Comparison of ENCODE assay signal across 9 cellular contexts in the genomic region with DNA sequence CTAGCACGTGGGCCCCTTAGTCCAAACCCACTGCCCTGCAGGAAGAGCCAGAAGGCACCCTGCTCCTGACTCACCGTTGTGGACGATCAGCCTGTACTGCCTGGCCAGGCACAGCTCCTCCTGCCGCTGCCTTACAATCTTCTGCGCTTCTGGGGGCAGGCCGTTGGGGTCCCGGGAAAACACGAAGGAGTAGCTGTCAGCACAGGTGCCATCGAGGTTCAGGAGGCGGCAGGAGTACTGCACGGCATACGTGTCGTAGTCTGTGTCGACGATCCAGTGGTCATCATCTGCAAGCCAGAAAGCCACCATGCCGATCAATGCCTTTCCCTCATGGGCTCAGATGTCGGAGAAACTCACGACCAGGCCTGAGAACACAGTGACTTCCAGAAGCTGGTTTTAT. TPM values are rescaled to one million over a fixed set of nuclear protein-coding genes. Genes with fewer than 3 reads are reported as not detected.
"Had no signal": no experiment of that assay in that cellular context is flagged by ENCODE, and none has a peak within 500 bp of the region (broad histone marks: within the 10 kb centered on the region; RNA-seq: fewer than 3 reads in every experiment).

No MANE protein-coding gene starts in this region.

- H3K4me3 Mint-ChIP-seq: GM23338, HFFc6 had no signal

- DNase-seq: H7, HFFc6, IMR-90 had no signal

- H3K36me3 ChIP-seq: HAP-1 had no signal

- H3K4me3 ChIP-seq: GM23338, HAP-1 had no signal

- ATAC-seq: GM23338, HCT116 had no signal

- H3K9me3 Mint-ChIP-seq: GM23338, HFFc6 had no signal

- H3K27ac ChIP-seq: HL-60 had no signal

- H2AFZ ChIP-seq: GM23338 had no signal

- H3K9me3 ChIP-seq: HAP-1 had no signal

- H3K4me1 ChIP-seq: HAP-1 had no signal

- H3K27ac Mint-ChIP-seq: GM23338, HFFc6 had no signal

- H3K4me2 ChIP-seq: GM23338 had no signal

RNA-seq across cellular contexts. Expression of a gene that starts 7.3 kb away (rescaled TPM):
- total RNA-seq: HFFc6, IMR-90 had no signal
- polyA plus RNA-seq: IMR-90 had no signal

RNA-seq across cellular contexts. Expression of a gene that starts 18.6 kb away (rescaled TPM):
- total RNA-seq: GM23338, H4, H7, HFFc6, HT1080, IMR-90 had no signal
- polyA plus RNA-seq: IMR-90 had no signal

RNA-seq across cellular contexts. Expression of a gene that starts 27.3 kb away (rescaled TPM):
- total RNA-seq: GM23338, H4, H7, HFFc6, HT1080, IMR-90 had no signal
- polyA plus RNA-seq: IMR-90 had no signal
